In the genomic region with DNA sequence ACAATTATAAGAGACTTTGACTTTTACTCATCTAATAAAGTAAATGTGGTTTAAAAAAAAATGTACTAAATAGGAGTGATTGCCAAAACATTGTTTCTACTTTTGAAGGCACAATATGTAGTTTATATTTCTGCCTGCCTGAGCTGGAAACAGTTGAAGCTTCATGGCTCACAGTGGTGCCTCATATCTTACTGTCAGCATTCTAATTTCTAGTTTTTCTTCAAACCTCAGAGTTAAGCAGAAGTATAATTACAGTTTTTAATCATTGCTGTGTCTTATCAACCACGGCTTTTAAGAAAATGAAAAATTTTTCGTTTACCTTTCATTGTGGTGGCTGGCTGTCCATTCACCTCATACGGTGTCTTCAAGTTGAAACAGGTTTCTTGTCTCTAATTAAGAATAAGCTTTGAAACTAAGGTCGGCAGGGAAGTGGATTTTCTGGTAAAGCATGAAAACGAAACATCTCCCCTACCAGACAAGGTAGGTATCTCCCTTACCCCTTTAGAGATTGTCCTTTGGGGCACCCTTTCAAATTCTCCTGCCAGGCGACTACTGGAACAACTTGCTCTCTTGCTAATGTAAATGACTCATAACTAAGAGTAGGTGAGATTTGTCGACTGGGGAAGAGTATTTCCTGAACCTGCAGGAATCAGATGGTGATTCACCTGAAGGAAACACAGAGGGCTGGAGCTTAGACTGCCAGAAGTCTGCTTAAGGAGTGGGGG, we compare ENCODE assay signal across 10 cellular contexts. TPM values are rescaled to one million over a fixed set of nuclear protein-coding genes. Genes with fewer than 3 reads are reported as not detected.
A peak's percentile ranks its signal among the peaks of the same experiment; 100 is the strongest.
DNase-seq lines count a peak whose midpoint lies in the region; ATAC-seq and TF ChIP-seq lines count a peak whose summit lies in the region.
"Had no signal": no experiment of that assay in that cellular context is flagged by ENCODE, and none has a peak within 500 bp of the region (broad histone marks: within the 10 kb centered on the region; RNA-seq: fewer than 3 reads in every experiment).

A gene with protein sequence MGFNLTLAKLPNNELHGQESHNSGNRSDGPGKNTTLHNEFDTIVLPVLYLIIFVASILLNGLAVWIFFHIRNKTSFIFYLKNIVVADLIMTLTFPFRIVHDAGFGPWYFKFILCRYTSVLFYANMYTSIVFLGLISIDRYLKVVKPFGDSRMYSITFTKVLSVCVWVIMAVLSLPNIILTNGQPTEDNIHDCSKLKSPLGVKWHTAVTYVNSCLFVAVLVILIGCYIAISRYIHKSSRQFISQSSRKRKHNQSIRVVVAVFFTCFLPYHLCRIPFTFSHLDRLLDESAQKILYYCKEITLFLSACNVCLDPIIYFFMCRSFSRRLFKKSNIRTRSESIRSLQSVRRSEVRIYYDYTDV (minus strand): TSS at position 554 of the 725 bp plus-strand sequence. CDS start 16,720 bp downstream, outside the sequence.

- intact Hi-C loops in left lung (cut with DNase I) (no loop called here), heart left ventricle (cut with DNase I) (no loop called here)

- H3K4me3 ChIP-seq in left lung: no peak within 1 kb of the TSS
- H3K4me3 ChIP-seq in heart left ventricle: no peak within 1 kb of the TSS

- H3K27me3 Mint-ChIP-seq in activated T-helper 17 cell treated with anti-CD3 and anti-CD28 coated beads, Interleukin-2, amount 50 U/mL, for 72 hours: peaks cover 5% of the 10 kb centered on the region

- 76 to 79% (median 77%) methylated on average over 7 of the region's 7 CpGs for WGBS in heart left ventricle, 4 donors

- TF ChIP-seq CTCF in left lung (IDR thresholded peaks at IDR 0.05) (no peak), heart left ventricle (IDR thresholded peaks at IDR 0.05) (no peak)

- no peaks in the 10 kb centered on the region for H3K9me3 Mint-ChIP-seq in activated T-helper 17 cell treated with anti-CD3 and anti-CD28 coated beads, Interleukin-2, amount 50 U/mL, for 72 hours

- no peak for TF ChIP-seq POLR2A in heart left ventricle (IDR thresholded peaks at IDR 0.05)

- H3K27me3 ChIP-seq in left lung (no peaks in the 10 kb centered on the region), heart left ventricle (no peaks in the 10 kb centered on the region)

- H3K27ac Mint-ChIP-seq in activated T-helper 17 cell treated with anti-CD3 and anti-CD28 coated beads, Interleukin-2, amount 50 U/mL, for 72 hours: peak within 1 kb of the TSS; percentile 80

- H3K4me1 Mint-ChIP-seq in activated T-helper 17 cell treated with anti-CD3 and anti-CD28 coated beads, Interleukin-2, amount 50 U/mL, for 72 hours: peaks cover 5% of the 10 kb centered on the region

- peak within 1 kb of the TSS; percentile 75 for H3K4me3 Mint-ChIP-seq in activated T-helper 17 cell treated with anti-CD3 and anti-CD28 coated beads, Interleukin-2, amount 50 U/mL, for 72 hours

- H3K36me3 Mint-ChIP-seq in activated T-helper 17 cell treated with anti-CD3 and anti-CD28 coated beads, Interleukin-2, amount 50 U/mL, for 72 hours (ENCODE audit: low read depth): no peaks in the 10 kb centered on the region

- peak; percentile 41 for DNase-seq in EL
- peak; percentile 25 for DNase-seq in HCEC 1CT
- no peak for DNase-seq in left lung
- DNase-seq in Kasumi-1 (lab: John Stamatoyannopoulos, UW): no peak
- no peak for DNase-seq in amniotic stem cell (lab: John Stamatoyannopoulos, UW)
- no peak for DNase-seq in heart left ventricle
- DNase-seq: erythroblast had no signal

- H3K27ac ChIP-seq in left lung (no peak within 1 kb of the TSS), heart left ventricle (no peak within 1 kb of the TSS)

- H3K36me3 ChIP-seq in left lung (no peaks in the 10 kb centered on the region), heart left ventricle (no peaks in the 10 kb centered on the region)

- H3K4me1 ChIP-seq in left lung (peaks cover 0 to 27% of the 10 kb centered on the region in 2 donors), heart left ventricle (peaks cover 0 to 18% (median 0%) of the 10 kb centered on the region in 12 donors)

- ATAC-seq in activated T-helper 17 cell treated with anti-CD3 and anti-CD28 coated beads, Interleukin-2, amount 50 U/mL, for 72 hours (replicated peaks): peak; percentile 84
- ATAC-seq in left lung (peak; percentile 38), GM21825 (IDR thresholded peaks at IDR 0.05; ENCODE audit: unreplicated experiment) (no peak), heart left ventricle (no peak)
- ATAC-seq: HepG2 had no signal

- H3K9me3 ChIP-seq in left lung (no peaks in the 10 kb centered on the region), heart left ventricle (no peaks in the 10 kb centered on the region)

RNA-seq across cellular contexts. Expression of the gene that starts here (rescaled TPM):
- 1 to 10 TPM; 3.2 to 5.0 TPM for total RNA-seq in activated T-helper 17 cell treated with anti-CD3 and anti-CD28 coated beads, Interleukin-2, amount 50 U/mL, for 72 hours
- total RNA-seq in left lung: under 1 TPM; 0.52 to 0.85 TPM
- not detected for total RNA-seq in heart left ventricle
- not detected for polyA plus RNA-seq in heart left ventricle
- total RNA-seq: HepG2 had no signal
- polyA plus RNA-seq: HepG2 had no signal

Comparison
In these comparisons a context has a peak if more than half of its experiments do, and no peak if none do; other contexts are left out.
1. Peak in ATAC-seq in left lung; RNA of the gene not detected or under 1 TPM.
2. DNase-seq: peak in EL (single experiment) and HCEC 1CT (single experiment); none in left lung (0 of 2), Kasumi-1 (0 of 2), amniotic stem cell (single experiment) and heart left ventricle (0 of 5).